Comparison of ENCODE assay signal across 8 cellular contexts in the genomic region with DNA sequence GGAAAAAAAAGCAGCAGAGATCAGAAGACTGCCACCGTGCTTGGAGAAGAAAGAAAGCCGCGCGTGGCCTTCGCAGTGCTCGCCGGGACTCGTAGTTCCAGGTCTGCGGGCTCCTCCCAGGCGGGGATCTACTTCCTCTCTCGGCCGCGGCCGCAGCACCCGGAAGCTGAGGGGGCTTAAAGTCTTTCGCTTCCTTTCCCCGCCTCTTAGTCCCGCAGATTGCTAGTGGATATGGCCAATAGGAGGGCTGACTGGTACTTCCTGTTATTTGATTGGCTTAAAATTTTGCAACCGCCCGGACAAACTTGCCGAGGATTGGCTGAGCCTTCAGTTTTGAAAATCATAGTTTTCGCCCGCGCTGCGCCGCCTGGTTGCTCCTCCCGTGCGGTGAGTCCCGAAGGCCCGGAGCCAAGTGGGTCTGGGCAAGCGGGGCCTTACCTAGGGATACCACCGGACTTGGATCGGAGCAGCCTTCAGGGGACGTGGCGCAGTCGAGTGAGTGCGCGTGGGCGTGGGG. TPM values are rescaled to one million over a fixed set of nuclear protein-coding genes. Genes with fewer than 3 reads are reported as not detected.
DNase-seq lines count a peak whose midpoint lies in the region; ATAC-seq and TF ChIP-seq lines count a peak whose summit lies in the region.

A gene (plus strand): TSS at position 343 of the 517 bp plus-strand sequence. CDS start 4,151 bp downstream, outside the sequence.

- H3K4me1 Mint-ChIP-seq in WTC11 = peaks cover 27% of the 10 kb centered on the region
- peaks cover 24 to 27% of the 10 kb centered on the region in 2 donors for H3K4me1 Mint-ChIP-seq in immature natural killer cell

- DNase-seq in AG08395 (ENCODE audit: low spot score) (peak; percentile 99), NCI-H226 (peak; percentile 97), WTC11 (ENCODE audit: low spot score) (peak; percentile 95), caudate nucleus (lab: John Stamatoyannopoulos, UW) (peak; percentile 46 to 99 (median 96)), immature natural killer cell (peak; percentile 93 to 96 (median 95)), smooth muscle cell of the brain vasculature (ENCODE audit: low read depth, low spot score) (peak; percentile 95)

- 0 out of 2 replicates have a peak, but pooled peaks cover 4% of the 10 kb centered on the region for H3K9me3 Mint-ChIP-seq in WTC11
- H3K9me3 Mint-ChIP-seq in immature natural killer cell = no peaks in the 10 kb centered on the region

- ATAC-seq in GM18909 (IDR thresholded peaks at IDR 0.05; ENCODE audit: poor library complexity, unreplicated experiment) = peak; percentile 94
- ATAC-seq in HG03175 (IDR thresholded peaks at IDR 0.05; ENCODE audit: unreplicated experiment) = peak; percentile 91
- ATAC-seq in WTC11 = peak; percentile 98

- H3K27me3 Mint-ChIP-seq in WTC11 (ENCODE audit: low read depth) (no peaks in the 10 kb centered on the region), immature natural killer cell (ENCODE audit: low read depth in 3 of 3) (peaks cover 8 to 9% (median 8%) of the 10 kb centered on the region in 3 donors)

- H3K27ac Mint-ChIP-seq in WTC11 (peak within 1 kb of the TSS; percentile 70), immature natural killer cell (peak within 1 kb of the TSS; percentile 84 to 93 (median 90))

- no peak within 1 kb of the TSS for H3K27ac ChIP-seq in caudate nucleus (ENCODE audit: low read depth, low read length)

- H3K36me3 Mint-ChIP-seq in WTC11 (peaks cover 7% of the 10 kb centered on the region), immature natural killer cell (peaks cover 0 to 3% (median 3%) of the 10 kb centered on the region in 3 donors)

- POLR2A ChIA-PET in WTC11 (lab: Charles Lee) = interaction anchor here (0.5 to 1.2 kb wide), 3 partner anchors 12 to 190 kb away, joined by 3 to 4 read pairs (median 3); no protein-coding TSS in a partner anchor

- no peak for TF ChIP-seq CTCF in WTC11 (IDR thresholded peaks at IDR 0.05)

- CTCF ChIA-PET in WTC11 (lab: Charles Lee) = interaction anchor here (0.7 to 2.4 kb wide), 5 partner anchors 15 to 231 kb away, joined by 3 to 15 read pairs (median 6); no protein-coding TSS in a partner anchor

- H3K4me3 Mint-ChIP-seq in WTC11 (peak within 1 kb of the TSS; percentile 97), immature natural killer cell (peak within 1 kb of the TSS; percentile 94 to 96 (median 95))

TF ChIP-seq in WTC11, 78 proteins besides CTCF, POLR2A, EP300 and RAD21 (continues in another document):
- TF ChIP-seq SMAD3 (CRISPR knock-in tag; IDR thresholded peaks at IDR 0.05; ENCODE audit: borderline replicate concordance) (no peak), ZNF317 (CRISPR knock-in tag; IDR thresholded peaks at IDR 0.05; ENCODE audit: borderline replicate concordance, low read depth) (no peak), GABPB1 (CRISPR knock-in tag; IDR thresholded peaks at IDR 0.05) (peak; percentile 12; the same call in 1 of the 2 replicates), NR3C1 (CRISPR knock-in tag; conservative IDR thresholded peaks at IDR 0.05; ENCODE audit: low read depth) (no peak), ETV6 (CRISPR knock-in tag; IDR thresholded peaks at IDR 0.05) (0 out of 2 replicates have a peak, but pooled peaks have one; percentile 59), JUN (CRISPR knock-in tag; IDR thresholded peaks at IDR 0.05) (no peak), ZNF121 (CRISPR knock-in tag; IDR thresholded peaks at IDR 0.05) (no peak), RORB (CRISPR knock-in tag; IDR thresholded peaks at IDR 0.05) (no peak), ZNF263 (CRISPR knock-in tag; IDR thresholded peaks at IDR 0.05; ENCODE audit: low read depth) (peak; percentile 28; the same call in 1 of the 2 replicates), NFE2L1 (CRISPR knock-in tag; IDR thresholded peaks at IDR 0.05) (no peak)
- TF ChIP-seq, protein P1, sequence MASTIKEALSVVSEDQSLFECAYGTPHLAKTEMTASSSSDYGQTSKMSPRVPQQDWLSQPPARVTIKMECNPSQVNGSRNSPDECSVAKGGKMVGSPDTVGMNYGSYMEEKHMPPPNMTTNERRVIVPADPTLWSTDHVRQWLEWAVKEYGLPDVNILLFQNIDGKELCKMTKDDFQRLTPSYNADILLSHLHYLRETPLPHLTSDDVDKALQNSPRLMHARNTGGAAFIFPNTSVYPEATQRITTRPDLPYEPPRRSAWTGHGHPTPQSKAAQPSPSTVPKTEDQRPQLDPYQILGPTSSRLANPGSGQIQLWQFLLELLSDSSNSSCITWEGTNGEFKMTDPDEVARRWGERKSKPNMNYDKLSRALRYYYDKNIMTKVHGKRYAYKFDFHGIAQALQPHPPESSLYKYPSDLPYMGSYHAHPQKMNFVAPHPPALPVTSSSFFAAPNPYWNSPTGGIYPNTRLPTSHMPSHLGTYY (CRISPR knock-in tag; IDR thresholded peaks at IDR 0.05) = no peak
- TF ChIP-seq, protein P2, sequence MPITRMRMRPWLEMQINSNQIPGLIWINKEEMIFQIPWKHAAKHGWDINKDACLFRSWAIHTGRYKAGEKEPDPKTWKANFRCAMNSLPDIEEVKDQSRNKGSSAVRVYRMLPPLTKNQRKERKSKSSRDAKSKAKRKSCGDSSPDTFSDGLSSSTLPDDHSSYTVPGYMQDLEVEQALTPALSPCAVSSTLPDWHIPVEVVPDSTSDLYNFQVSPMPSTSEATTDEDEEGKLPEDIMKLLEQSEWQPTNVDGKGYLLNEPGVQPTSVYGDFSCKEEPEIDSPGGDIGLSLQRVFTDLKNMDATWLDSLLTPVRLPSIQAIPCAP (CRISPR knock-in tag; IDR thresholded peaks at IDR 0.05) = no peak
- TF ChIP-seq, protein P3, sequence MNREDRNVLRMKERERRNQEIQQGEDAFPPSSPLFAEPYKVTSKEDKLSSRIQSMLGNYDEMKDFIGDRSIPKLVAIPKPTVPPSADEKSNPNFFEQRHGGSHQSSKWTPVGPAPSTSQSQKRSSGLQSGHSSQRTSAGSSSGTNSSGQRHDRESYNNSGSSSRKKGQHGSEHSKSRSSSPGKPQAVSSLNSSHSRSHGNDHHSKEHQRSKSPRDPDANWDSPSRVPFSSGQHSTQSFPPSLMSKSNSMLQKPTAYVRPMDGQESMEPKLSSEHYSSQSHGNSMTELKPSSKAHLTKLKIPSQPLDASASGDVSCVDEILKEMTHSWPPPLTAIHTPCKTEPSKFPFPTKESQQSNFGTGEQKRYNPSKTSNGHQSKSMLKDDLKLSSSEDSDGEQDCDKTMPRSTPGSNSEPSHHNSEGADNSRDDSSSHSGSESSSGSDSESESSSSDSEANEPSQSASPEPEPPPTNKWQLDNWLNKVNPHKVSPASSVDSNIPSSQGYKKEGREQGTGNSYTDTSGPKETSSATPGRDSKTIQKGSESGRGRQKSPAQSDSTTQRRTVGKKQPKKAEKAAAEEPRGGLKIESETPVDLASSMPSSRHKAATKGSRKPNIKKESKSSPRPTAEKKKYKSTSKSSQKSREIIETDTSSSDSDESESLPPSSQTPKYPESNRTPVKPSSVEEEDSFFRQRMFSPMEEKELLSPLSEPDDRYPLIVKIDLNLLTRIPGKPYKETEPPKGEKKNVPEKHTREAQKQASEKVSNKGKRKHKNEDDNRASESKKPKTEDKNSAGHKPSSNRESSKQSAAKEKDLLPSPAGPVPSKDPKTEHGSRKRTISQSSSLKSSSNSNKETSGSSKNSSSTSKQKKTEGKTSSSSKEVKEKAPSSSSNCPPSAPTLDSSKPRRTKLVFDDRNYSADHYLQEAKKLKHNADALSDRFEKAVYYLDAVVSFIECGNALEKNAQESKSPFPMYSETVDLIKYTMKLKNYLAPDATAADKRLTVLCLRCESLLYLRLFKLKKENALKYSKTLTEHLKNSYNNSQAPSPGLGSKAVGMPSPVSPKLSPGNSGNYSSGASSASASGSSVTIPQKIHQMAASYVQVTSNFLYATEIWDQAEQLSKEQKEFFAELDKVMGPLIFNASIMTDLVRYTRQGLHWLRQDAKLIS (CRISPR knock-in tag; IDR thresholded peaks at IDR 0.05; ENCODE audit: borderline replicate concordance) = no peak
- TF ChIP-seq, protein P4, sequence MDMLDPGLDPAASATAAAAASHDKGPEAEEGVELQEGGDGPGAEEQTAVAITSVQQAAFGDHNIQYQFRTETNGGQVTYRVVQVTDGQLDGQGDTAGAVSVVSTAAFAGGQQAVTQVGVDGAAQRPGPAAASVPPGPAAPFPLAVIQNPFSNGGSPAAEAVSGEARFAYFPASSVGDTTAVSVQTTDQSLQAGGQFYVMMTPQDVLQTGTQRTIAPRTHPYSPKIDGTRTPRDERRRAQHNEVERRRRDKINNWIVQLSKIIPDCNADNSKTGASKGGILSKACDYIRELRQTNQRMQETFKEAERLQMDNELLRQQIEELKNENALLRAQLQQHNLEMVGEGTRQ (CRISPR knock-in tag; IDR thresholded peaks at IDR 0.05) = no peak
- TF ChIP-seq, protein P5, sequence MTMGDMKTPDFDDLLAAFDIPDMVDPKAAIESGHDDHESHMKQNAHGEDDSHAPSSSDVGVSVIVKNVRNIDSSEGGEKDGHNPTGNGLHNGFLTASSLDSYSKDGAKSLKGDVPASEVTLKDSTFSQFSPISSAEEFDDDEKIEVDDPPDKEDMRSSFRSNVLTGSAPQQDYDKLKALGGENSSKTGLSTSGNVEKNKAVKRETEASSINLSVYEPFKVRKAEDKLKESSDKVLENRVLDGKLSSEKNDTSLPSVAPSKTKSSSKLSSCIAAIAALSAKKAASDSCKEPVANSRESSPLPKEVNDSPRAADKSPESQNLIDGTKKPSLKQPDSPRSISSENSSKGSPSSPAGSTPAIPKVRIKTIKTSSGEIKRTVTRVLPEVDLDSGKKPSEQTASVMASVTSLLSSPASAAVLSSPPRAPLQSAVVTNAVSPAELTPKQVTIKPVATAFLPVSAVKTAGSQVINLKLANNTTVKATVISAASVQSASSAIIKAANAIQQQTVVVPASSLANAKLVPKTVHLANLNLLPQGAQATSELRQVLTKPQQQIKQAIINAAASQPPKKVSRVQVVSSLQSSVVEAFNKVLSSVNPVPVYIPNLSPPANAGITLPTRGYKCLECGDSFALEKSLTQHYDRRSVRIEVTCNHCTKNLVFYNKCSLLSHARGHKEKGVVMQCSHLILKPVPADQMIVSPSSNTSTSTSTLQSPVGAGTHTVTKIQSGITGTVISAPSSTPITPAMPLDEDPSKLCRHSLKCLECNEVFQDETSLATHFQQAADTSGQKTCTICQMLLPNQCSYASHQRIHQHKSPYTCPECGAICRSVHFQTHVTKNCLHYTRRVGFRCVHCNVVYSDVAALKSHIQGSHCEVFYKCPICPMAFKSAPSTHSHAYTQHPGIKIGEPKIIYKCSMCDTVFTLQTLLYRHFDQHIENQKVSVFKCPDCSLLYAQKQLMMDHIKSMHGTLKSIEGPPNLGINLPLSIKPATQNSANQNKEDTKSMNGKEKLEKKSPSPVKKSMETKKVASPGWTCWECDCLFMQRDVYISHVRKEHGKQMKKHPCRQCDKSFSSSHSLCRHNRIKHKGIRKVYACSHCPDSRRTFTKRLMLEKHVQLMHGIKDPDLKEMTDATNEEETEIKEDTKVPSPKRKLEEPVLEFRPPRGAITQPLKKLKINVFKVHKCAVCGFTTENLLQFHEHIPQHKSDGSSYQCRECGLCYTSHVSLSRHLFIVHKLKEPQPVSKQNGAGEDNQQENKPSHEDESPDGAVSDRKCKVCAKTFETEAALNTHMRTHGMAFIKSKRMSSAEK (CRISPR knock-in tag; IDR thresholded peaks at IDR 0.05; ENCODE audit: borderline replicate concordance) = no peak

RNA-seq across cellular contexts. Expression of the gene that starts here (rescaled TPM):
- total RNA-seq in WTC11 (2021) = 125 to 158 TPM (median 126 TPM) in 3 replicates
- 1 to 10 TPM; 1.9 to 3.1 (median 2.7) TPM for polyA plus RNA-seq in immature natural killer cell
